ENCODE assay signal across 12 cellular contexts in genomic region chr10:122344741-122345258, GRCh38. TPM values are rescaled to one million over a fixed set of nuclear protein-coding genes. Genes with fewer than 3 reads are reported as not detected.
A peak's percentile ranks its signal among the peaks of the same experiment; 100 is the strongest.
DNase-seq lines count a peak whose midpoint lies in the region; TF ChIP-seq lines count a peak whose summit lies in the region.
"Had no signal": no experiment of that assay in that cellular context is flagged by ENCODE, and none has a peak within 500 bp of the region (broad histone marks: within the 10 kb centered on the region; RNA-seq: fewer than 3 reads in every experiment).

No MANE protein-coding gene starts in this region.

- peaks cover 5% of the 10 kb centered on the region for H3K27me3 Mint-ChIP-seq in activated T-helper 2 cell treated with anti-CD3 and anti-CD28 coated beads, Interferon-gamma antibody, Interleukin-2, Interleukin-4, amounts not matched to agents 10 μg/mL and 5 μg/mL and 100 μg/mL, durations not matched to agents 14 hours and 24 hours and 36 hours (ENCODE audit: low read depth)
- H3K27me3 Mint-ChIP-seq: effector memory CD8-positive, alpha-beta T cell had no signal

- no peaks in the 10 kb centered on the region for H3K27me3 ChIP-seq in tibial artery

- TF ChIP-seq CTCF in tibial artery (IDR thresholded peaks at IDR 0.05), result no peak

- H3K9me3 Mint-ChIP-seq in activated T-helper 2 cell treated with anti-CD3 and anti-CD28 coated beads, Interferon-gamma antibody, Interleukin-2, Interleukin-4, amounts not matched to agents 10 μg/mL and 5 μg/mL and 100 μg/mL, durations not matched to agents 14 hours and 24 hours and 36 hours, result no peaks in the 10 kb centered on the region
- H3K9me3 Mint-ChIP-seq: effector memory CD8-positive, alpha-beta T cell; immature natural killer cell had no signal

- H3K4me3 Mint-ChIP-seq in activated T-helper 2 cell treated with anti-CD3 and anti-CD28 coated beads, Interferon-gamma antibody, Interleukin-2, Interleukin-4, amounts not matched to agents 10 μg/mL and 5 μg/mL and 100 μg/mL, durations not matched to agents 14 hours and 24 hours and 36 hours (ENCODE audit: low read depth), result no peak overlapping the region
- H3K4me3 Mint-ChIP-seq: effector memory CD8-positive, alpha-beta T cell; immature natural killer cell had no signal

- H3K27ac ChIP-seq in tibial artery, result no peak overlapping the region
- H3K27ac ChIP-seq: parathyroid adenoma had no signal

- no peaks in the 10 kb centered on the region for H3K9me3 ChIP-seq in tibial artery

- in situ Hi-C loops in SK-MEL-5 (cut with HindIII; ENCODE audit: low pct_unique_long_range_greater_than_20kb, low sequenced_read_pairs), result no loop called here

- H3K4me3 ChIP-seq in tibial artery, result no peak overlapping the region

- H3K4me1 ChIP-seq in tibial artery, result peaks cover 0 to 3% (median 0%) of the 10 kb centered on the region in 4 donors
- H3K4me1 ChIP-seq: parathyroid adenoma had no signal

- DNase-seq in HCEC 1CT (peak; percentile 74), SK-MEL-5 (ENCODE audit: low read depth, low spot score) (peak; percentile 74), foreskin melanocyte (peak; percentile 77), renal cortical epithelial cell (ENCODE audit: low read depth) (peak; percentile 87), cerebellar cortex (ENCODE audit: low spot score) (no peak), tibial artery (no peak)
- DNase-seq in activated T-helper 2 cell treated with anti-CD3 and anti-CD28 coated beads, Interferon-gamma antibody, Interleukin-2, Interleukin-4, amounts not matched to agents 10 μg/mL and 5 μg/mL and 100 μg/mL, durations not matched to agents 14 hours and 24 hours and 36 hours (ENCODE audit: low spot score), result no peak
- DNase-seq in stimulated activated CD4-positive, alpha-beta T cell treated with anti-CD3 and anti-CD28 coated beads, Interleukin-4, amount 100 ng/mL, for 24 hours, result no peak
- DNase-seq: effector memory CD8-positive, alpha-beta T cell; immature natural killer cell; NCI-H1105 treated with DMSO at 0.1 percent for 48 hours had no signal

- no peaks in the 10 kb centered on the region for H3K36me3 Mint-ChIP-seq in activated T-helper 2 cell treated with anti-CD3 and anti-CD28 coated beads, Interferon-gamma antibody, Interleukin-2, Interleukin-4, amounts not matched to agents 10 μg/mL and 5 μg/mL and 100 μg/mL, durations not matched to agents 14 hours and 24 hours and 36 hours (ENCODE audit: low read depth)
- H3K36me3 Mint-ChIP-seq: immature natural killer cell had no signal

- H3K27ac Mint-ChIP-seq in activated T-helper 2 cell treated with anti-CD3 and anti-CD28 coated beads, Interferon-gamma antibody, Interleukin-2, Interleukin-4, amounts not matched to agents 10 μg/mL and 5 μg/mL and 100 μg/mL, durations not matched to agents 14 hours and 24 hours and 36 hours, result no peak overlapping the region
- H3K27ac Mint-ChIP-seq: effector memory CD8-positive, alpha-beta T cell had no signal

- peaks cover 5% of the 10 kb centered on the region for H3K4me1 Mint-ChIP-seq in activated T-helper 2 cell treated with anti-CD3 and anti-CD28 coated beads, Interferon-gamma antibody, Interleukin-2, Interleukin-4, amounts not matched to agents 10 μg/mL and 5 μg/mL and 100 μg/mL, durations not matched to agents 14 hours and 24 hours and 36 hours (ENCODE audit: low read depth)

- no peaks in the 10 kb centered on the region for H3K36me3 ChIP-seq in tibial artery

- intact Hi-C loops in activated T-helper 2 cell treated with anti-CD3 and anti-CD28 coated beads, Interferon-gamma antibody, Interleukin-2, Interleukin-4, amounts not matched to agents 10 μg/mL and 5 μg/mL and 100 μg/mL, durations not matched to agents 14 hours and 24 hours and 36 hours (cut with micrococcal nuclease), result no loop called here
- intact Hi-C loops in tibial artery (cut with DNase I; ENCODE audit: low total_unique reads), result loop anchor here (2.0 to 5.0 kb wide), 3 partner anchors 44 to 223 kb away; no protein-coding TSS in a partner anchor

RNA-seq across cellular contexts. Expression of gene PLEKHA1, which starts 29.7 kb away (rescaled TPM):
- total RNA-seq in SK-MEL-5 (2014; rRNA removed; shearing (Covaris generic)), result 10.4 and 10.7 TPM in 2 replicates
- polyA plus RNA-seq in SK-MEL-5 (2015; cell fraction: cytosol; rRNA removed), result 13.7 and 18.7 TPM in 2 replicates
- 23.8 and 24.6 TPM in 2 replicates for polyA plus RNA-seq in SK-MEL-5 (2015; cell fraction: nucleus; rRNA removed)
- 58.0 and 102 TPM in 2 replicates for total RNA-seq in renal cortical epithelial cell
- total RNA-seq in activated T-helper 2 cell treated with anti-CD3 and anti-CD28 coated beads, Interferon-gamma antibody, Interleukin-2, Interleukin-4, amounts not matched to agents 10 μg/mL and 5 μg/mL and 100 μg/mL, durations not matched to agents 14 hours and 24 hours and 36 hours, result 4.5 and 5.1 TPM in 2 replicates

Comparison
In these comparisons a context has a peak if more than half of its experiments do, and no peak if none do; other contexts are left out.
1. DNase-seq: peak in HCEC 1CT (single experiment), SK-MEL-5 (single experiment), foreskin melanocyte (single experiment) and renal cortical epithelial cell (single experiment); none in activated T-helper 2 cell treated with anti-CD3 and anti-CD28 coated beads, Interferon-gamma antibody, Interleukin-2, Interleukin-4, amounts not matched to agents 10 μg/mL and 5 μg/mL and 100 μg/mL, durations not matched to agents 14 hours and 24 hours and 36 hours (single experiment), stimulated activated CD4-positive, alpha-beta T cell treated with anti-CD3 and anti-CD28 coated beads, Interleukin-4, amount 100 ng/mL, for 24 hours (single experiment), cerebellar cortex (single experiment) and tibial artery (0 of 2).